In the genomic region with DNA sequence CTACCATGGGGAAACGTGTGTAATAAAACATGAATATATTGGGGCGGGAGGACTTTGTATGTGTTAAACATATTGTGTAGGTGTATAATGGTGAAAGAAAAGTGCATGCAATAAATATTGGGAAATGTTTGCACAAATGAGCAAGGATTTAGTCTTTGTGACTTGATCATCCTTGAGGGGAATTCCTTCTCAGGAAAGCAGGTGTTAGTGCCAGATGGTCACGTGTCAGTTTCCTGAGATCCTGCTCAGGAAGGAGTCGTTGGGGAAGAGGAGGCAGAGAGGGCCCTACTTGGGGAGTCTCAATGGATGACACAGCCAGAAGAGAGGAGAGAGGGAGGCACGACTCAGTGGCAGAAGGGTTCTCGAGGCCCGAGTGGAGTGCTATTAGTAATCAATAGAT, we compare ENCODE assay signal across 24 cellular contexts. TPM values are rescaled to one million over a fixed set of nuclear protein-coding genes. Genes with fewer than 3 reads are reported as not detected.
DNase-seq lines count a peak whose midpoint lies in the region; ATAC-seq and TF ChIP-seq lines count a peak whose summit lies in the region.
"Had no signal": no experiment of that assay in that cellular context is flagged by ENCODE, and none has a peak within 500 bp of the region (broad histone marks: within the 10 kb centered on the region; RNA-seq: fewer than 3 reads in every experiment).

No MANE protein-coding gene starts in this region.

- H3K4me3 Mint-ChIP-seq in Caco-2 (ENCODE audit: unreplicated experiment) (no peak overlapping the region), GM23338 (no peak overlapping the region), brain (no peak overlapping the region), glutamatergic neuron (ENCODE audit: unreplicated experiment) (no peak overlapping the region)
- H3K4me3 Mint-ChIP-seq: natural killer cell, type B pancreatic cell had no signal

- no TSS peak for BruUV-seq in Caco-2 (replicated peaks; lab: Mats Ljungman, UMichigan)

- H3K4me3 ChIP-seq in Caco-2 (ENCODE audit: low read depth, low read length) (no peak overlapping the region), GM23338 (no peak overlapping the region), prostate gland (no peak overlapping the region)
- H3K4me3 ChIP-seq: BLaER1 treated with 17β-estradiol and CSF1 and Interleukin-3, amounts not matched to agents 10 nM and 100 nM; heart right ventricle; lower lobe of right lung; SJSA1; smooth muscle cell had no signal

- TF ChIP-seq POLR2A in prostate gland (IDR thresholded peaks at IDR 0.05): no peak

- no peaks in the 10 kb centered on the region for H3K9me2 ChIP-seq in GM23338 (ENCODE audit: insufficient read depth)

- no peak for DNase-seq in Caco-2
- no peak for DNase-seq in GM23338 (ENCODE audit: low spot score)
- DNase-seq in glutamatergic neuron: no peak
- DNase-seq in prostate gland (ENCODE audit: low spot score): no peak
- DNase-seq: activated CD4-positive, alpha-beta T cell treated with anti-CD3 and anti-CD28 coated beads for 1 hour; activated CD8-positive, alpha-beta memory T cell treated with anti-CD3 and anti-CD28 coated beads for 24 hours; activated T-cell treated with anti-CD3 and anti-CD28 coated beads, Interleukin-2, amount 50 U/mL, for 1 hour; brain microvascular endothelial cell; DMS79 treated with DMSO at 0.1 percent for 48 hours; heart right ventricle; Karpas-422; lower lobe of right lung; natural killer cell; NCI-H1436; NCI-H526 treated with DMSO at 0.1 percent for 48 hours; stimulated activated CD4-positive, alpha-beta T cell treated with anti-CD3 and anti-CD28 coated beads, Interleukin-2, amount 100 ng/mL, for 24 hours had no signal

- no peaks in the 10 kb centered on the region for H3K27me3 ChIP-seq in Caco-2 (replicated peaks; ENCODE audit: control insufficient read depth, insufficient read depth, low read length)
- H3K27me3 ChIP-seq in GM23338 (ENCODE audit: insufficient read depth): no peaks in the 10 kb centered on the region
- H3K27me3 ChIP-seq in prostate gland (replicated peaks; ENCODE audit: insufficient read depth): no peaks in the 10 kb centered on the region
- H3K27me3 ChIP-seq: BLaER1 treated with 17β-estradiol and CSF1 and Interleukin-3, amounts not matched to agents 10 nM and 100 nM; brain microvascular endothelial cell; heart right ventricle; SJSA1 had no signal

- no peak for ATAC-seq in GM23338
- ATAC-seq in HG03565 (IDR thresholded peaks at IDR 0.05; ENCODE audit: unreplicated experiment): no peak
- ATAC-seq in GM21576 (IDR thresholded peaks at IDR 0.05; ENCODE audit: unreplicated experiment): no peak
- ATAC-seq: lower lobe of right lung, natural killer cell had no signal

- no peak overlapping the region for H2AFZ ChIP-seq in GM23338

- peaks cover 9% of the 10 kb centered on the region; the same call in 1 of the 2 replicates for H3F3A ChIP-seq in GM23338 (replicated peaks; ENCODE audit: low read depth)

- H3K9me3 Mint-ChIP-seq in Caco-2 (ENCODE audit: unreplicated experiment) (no peaks in the 10 kb centered on the region), GM23338 (no peaks in the 10 kb centered on the region), brain (no peaks in the 10 kb centered on the region), glutamatergic neuron (ENCODE audit: unreplicated experiment) (peaks cover 3% of the 10 kb centered on the region)
- H3K9me3 Mint-ChIP-seq: natural killer cell, type B pancreatic cell had no signal

- CTCF ChIA-PET in Caco-2 (lab: Charles Lee): no interaction called here

- peaks cover 16% of the 10 kb centered on the region; the same call in 1 of the 2 replicates for H3K79me2 ChIP-seq in GM23338 (replicated peaks; ENCODE audit: insufficient read depth)

- peaks cover 67% of the 10 kb centered on the region for H3K36me3 Mint-ChIP-seq in Caco-2 (ENCODE audit: insufficient read depth, unreplicated experiment)
- H3K36me3 Mint-ChIP-seq in GM23338 (ENCODE audit: low read depth): no peaks in the 10 kb centered on the region; the same call in 2 of the 3 replicates
- H3K36me3 Mint-ChIP-seq in brain: peaks cover 51% of the 10 kb centered on the region
- H3K36me3 Mint-ChIP-seq in glutamatergic neuron (ENCODE audit: unreplicated experiment): no peaks in the 10 kb centered on the region
- H3K36me3 Mint-ChIP-seq: natural killer cell had no signal

- TF ChIP-seq CTCF in Caco-2 (IDR thresholded peaks at IDR 0.05; ENCODE audit: insufficient read depth in 1 of 2, low read depth in 1 of 2, low read length in 1 of 2, severe bottlenecking in 1 of 2, unreplicated experiment in 1 of 2): no peak
- TF ChIP-seq CTCF in GM23338 (conservative IDR thresholded peaks at IDR 0.05; ENCODE audit: low read depth in 2 of 2): no peak
- TF ChIP-seq CTCF in brain (conservative IDR thresholded peaks at IDR 0.05): no peak
- no peak for TF ChIP-seq CTCF in glutamatergic neuron (IDR thresholded peaks at IDR 0.05; ENCODE audit: partially characterized antibody, unreplicated experiment)
- no peak for TF ChIP-seq CTCF in prostate gland (IDR thresholded peaks at IDR 0.05)

- POLR2A ChIA-PET in Caco-2 (lab: Charles Lee): no interaction called here

- H3K4me2 ChIP-seq in GM23338: no peak overlapping the region
- H3K4me2 ChIP-seq: smooth muscle cell had no signal

- H3K27ac ChIP-seq in GM23338 (ENCODE audit: low read depth) (no peak overlapping the region), prostate gland (no peak overlapping the region)
- H3K27ac ChIP-seq: brain microvascular endothelial cell, heart right ventricle, HL-60, lower lobe of right lung, SJSA1 had no signal

- no peaks in the 10 kb centered on the region; the same call in 1 of the 2 replicates for H4K20me1 ChIP-seq in GM23338 (replicated peaks; ENCODE audit: insufficient read depth)

- H3K4me1 ChIP-seq in Caco-2: no peaks in the 10 kb centered on the region
- peaks cover 47% of the 10 kb centered on the region for H3K4me1 ChIP-seq in GM23338 (ENCODE audit: insufficient read depth)
- H3K4me1 ChIP-seq in prostate gland (replicated peaks): no peaks in the 10 kb centered on the region
- H3K4me1 ChIP-seq: lower lobe of right lung, SJSA1 had no signal

- H3K4me1 Mint-ChIP-seq in Caco-2 (ENCODE audit: low read depth, unreplicated experiment): peaks cover 33% of the 10 kb centered on the region
- peaks cover 63% of the 10 kb centered on the region for H3K4me1 Mint-ChIP-seq in GM23338
- H3K4me1 Mint-ChIP-seq in brain: peaks cover 89% of the 10 kb centered on the region
- peaks cover 39% of the 10 kb centered on the region for H3K4me1 Mint-ChIP-seq in glutamatergic neuron (ENCODE audit: low read depth, unreplicated experiment)

- H3K27me3 Mint-ChIP-seq in Caco-2 (ENCODE audit: insufficient read depth, unreplicated experiment) (no peaks in the 10 kb centered on the region), GM23338 (ENCODE audit: insufficient read depth, low read depth, poor library complexity) (peaks cover 2% of the 10 kb centered on the region), brain (no peaks in the 10 kb centered on the region), glutamatergic neuron (ENCODE audit: unreplicated experiment) (peaks cover 2% of the 10 kb centered on the region)
- H3K27me3 Mint-ChIP-seq: type B pancreatic cell had no signal

- WGBS in prostate gland: 50% methylated on average over 7 of the region's 7 CpGs

- H3K9me3 ChIP-seq in Caco-2 (no peaks in the 10 kb centered on the region), prostate gland (no peaks in the 10 kb centered on the region)
- H3K9me3 ChIP-seq: BLaER1 treated with 17β-estradiol and CSF1 and Interleukin-3, amounts not matched to agents 10 nM and 100 nM; heart right ventricle; lower lobe of right lung; SJSA1 had no signal

- intact Hi-C loops in Caco-2 (cut with micrococcal nuclease; ENCODE audit: unreplicated experiment): no loop called here
- intact Hi-C loops in prostate gland (cut with DNase I): no loop called here

- H3K36me3 ChIP-seq in Caco-2 (ENCODE audit: control insufficient read depth, insufficient read depth, low read length) (no peaks in the 10 kb centered on the region; the same call in 1 of the 2 replicates), GM23338 (ENCODE audit: insufficient read depth) (no peaks in the 10 kb centered on the region; the same call in 1 of the 2 replicates), prostate gland (no peaks in the 10 kb centered on the region)
- H3K36me3 ChIP-seq: brain microvascular endothelial cell, lower lobe of right lung had no signal

- peak overlapping the region; percentile 16 for H3K27ac Mint-ChIP-seq in Caco-2 (ENCODE audit: unreplicated experiment)
- 0 out of 2 replicates have a peak overlapping the region, but pooled peaks have one; percentile 39 for H3K27ac Mint-ChIP-seq in GM23338
- H3K27ac Mint-ChIP-seq in brain: peak overlapping the region; percentile 46 to 96 (median 65)
- peak overlapping the region; percentile 23 for H3K27ac Mint-ChIP-seq in glutamatergic neuron (ENCODE audit: unreplicated experiment)
- H3K27ac Mint-ChIP-seq: natural killer cell, type B pancreatic cell had no signal

TF ChIP-seq in GM23338, 12 proteins besides CTCF, POLR2A, EP300 and RAD21 (continues in another document):
- TF ChIP-seq JUNB (IDR thresholded peaks at IDR 0.05; ENCODE audit: unreplicated experiment): no peak
- TF ChIP-seq NANOG (IDR thresholded peaks at IDR 0.05; ENCODE audit: borderline replicate concordance): no peak
- TF ChIP-seq POLR2AphosphoS5 (IDR thresholded peaks at IDR 0.05; ENCODE audit: low read depth): no peak
- TF ChIP-seq EZH2phosphoT487 (IDR thresholded peaks at IDR 0.05; ENCODE audit: unreplicated experiment): no peak
- TF ChIP-seq, protein P1, sequence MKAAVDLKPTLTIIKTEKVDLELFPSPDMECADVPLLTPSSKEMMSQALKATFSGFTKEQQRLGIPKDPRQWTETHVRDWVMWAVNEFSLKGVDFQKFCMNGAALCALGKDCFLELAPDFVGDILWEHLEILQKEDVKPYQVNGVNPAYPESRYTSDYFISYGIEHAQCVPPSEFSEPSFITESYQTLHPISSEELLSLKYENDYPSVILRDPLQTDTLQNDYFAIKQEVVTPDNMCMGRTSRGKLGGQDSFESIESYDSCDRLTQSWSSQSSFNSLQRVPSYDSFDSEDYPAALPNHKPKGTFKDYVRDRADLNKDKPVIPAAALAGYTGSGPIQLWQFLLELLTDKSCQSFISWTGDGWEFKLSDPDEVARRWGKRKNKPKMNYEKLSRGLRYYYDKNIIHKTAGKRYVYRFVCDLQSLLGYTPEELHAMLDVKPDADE (IDR thresholded peaks at IDR 0.05): no peak
- TF ChIP-seq ZNF114 (CRISPR knock-in tag; IDR thresholded peaks at IDR 0.05): no peak

RNA-seq across cellular contexts. Expression of a gene that starts 53.2 kb away (rescaled TPM):
- total RNA-seq in Caco-2 (2022) (174 and 185 TPM in 2 replicates), glutamatergic neuron (ENCODE audit: unreplicated experiment) (141 TPM), prostate gland (10 to 100 TPM; 53.1 to 74.0 TPM)
- 34.0 and 41.8 TPM in 2 replicates for total RNA-seq in GM23338 (2014; rRNA removed; shearing (Covaris generic))
- polyA plus RNA-seq in GM23338 (2016; fragmentation: Nextera tagmentation; extraction: Ambion mirVana) (18.9 and 19.1 TPM in 2 replicates), brain (ENCODE audit: insufficient read depth, low read depth, low replicate concordance) (79.1 TPM)
